ENCODE assay signal across 8 cellular contexts in genomic region chr7:76397409-76398183, GRCh38. TPM values are rescaled to one million over a fixed set of nuclear protein-coding genes. Genes with fewer than 3 reads are reported as not detected.
A peak's percentile ranks its signal among the peaks of the same experiment; 100 is the strongest.
DNase-seq lines count a peak whose midpoint lies in the region; ATAC-seq and TF ChIP-seq lines count a peak whose summit lies in the region.

No MANE protein-coding gene starts in this region.

- peak overlapping the region; percentile 87 for H3K9ac ChIP-seq in NT2/D1 (ENCODE audit: insufficient read length, low read depth)

- H3F3A ChIP-seq in GM23338 (replicated peaks; ENCODE audit: low read depth), result peaks cover 28% of the 10 kb centered on the region

- intact Hi-C loops in esophagus squamous epithelium (cut with DNase I), result no loop called here
- intact Hi-C loops in stomach (cut with DNase I; ENCODE audit: low total_unique reads), result no loop called here

- ATAC-seq in GM23338 (peak; percentile 57), GM21390 (IDR thresholded peaks at IDR 0.05; ENCODE audit: unreplicated experiment) (no peak)

- H3K27ac Mint-ChIP-seq in GM23338 (no peak overlapping the region), nephron progenitor cell (no peak overlapping the region)

- H2AFZ ChIP-seq in GM23338, result peak overlapping the region; percentile 56; the same call in 1 of the 2 replicates

- peak overlapping the region; percentile 65 for H3K4me3 ChIP-seq in AG10803 (ENCODE audit: low read length)
- peak overlapping the region; percentile 49 for H3K4me3 ChIP-seq in GM23338
- H3K4me3 ChIP-seq in NT2/D1 (ENCODE audit: insufficient read length, low read depth), result peak overlapping the region; percentile 65
- H3K4me3 ChIP-seq in esophagus squamous epithelium, result peak overlapping the region; percentile 42 to 68 (median 50)
- peak overlapping the region; percentile 45 to 60 (median 53) for H3K4me3 ChIP-seq in stomach

- no peaks in the 10 kb centered on the region for H4K20me1 ChIP-seq in GM23338 (replicated peaks; ENCODE audit: insufficient read depth)

- H3K27me3 Mint-ChIP-seq in GM23338 (ENCODE audit: insufficient read depth, low read depth, poor library complexity), result peaks cover 33% of the 10 kb centered on the region
- peaks cover 9% of the 10 kb centered on the region for H3K27me3 Mint-ChIP-seq in nephron progenitor cell (ENCODE audit: low read depth, poor library complexity)

- no peaks in the 10 kb centered on the region for H3K9me2 ChIP-seq in GM23338 (ENCODE audit: insufficient read depth)

- H3K4me1 ChIP-seq in GM23338 (ENCODE audit: insufficient read depth), result peaks cover 25% of the 10 kb centered on the region
- peaks cover 6% of the 10 kb centered on the region for H3K4me1 ChIP-seq in NT2/D1 (ENCODE audit: insufficient read depth, insufficient read length)
- peaks cover 14 to 36% (median 22%) of the 10 kb centered on the region in 3 donors for H3K4me1 ChIP-seq in esophagus squamous epithelium
- peaks cover 15 to 31% (median 27%) of the 10 kb centered on the region in 4 donors for H3K4me1 ChIP-seq in stomach

- H3K9me3 Mint-ChIP-seq in GM23338 (no peaks in the 10 kb centered on the region), nephron progenitor cell (no peaks in the 10 kb centered on the region)

- H3K27ac ChIP-seq in GM23338 (ENCODE audit: low read depth), result no peak overlapping the region
- H3K27ac ChIP-seq in esophagus squamous epithelium, result peak overlapping the region; percentile 0 to 53 (median 18)
- peak overlapping the region in 2 of 5 donors; percentile 38 to 60 for H3K27ac ChIP-seq in stomach

- H3K4me2 ChIP-seq in GM23338, result peak overlapping the region; percentile 66

- H3K36me3 ChIP-seq in GM23338 (ENCODE audit: insufficient read depth) (no peaks in the 10 kb centered on the region), NT2/D1 (ENCODE audit: insufficient read depth, insufficient read length, low read length) (no peaks in the 10 kb centered on the region), esophagus squamous epithelium (no peaks in the 10 kb centered on the region), stomach (no peaks in the 10 kb centered on the region)

- 20 to 66% methylated on average over 2 to 10 of the region's 45 CpGs for WGBS in esophagus squamous epithelium, 2 donors
- WGBS in stomach, 5 donors, result 12 to 45% (median 18%) methylated on average over 8 to 45 of the region's 45 CpGs

- no peak for TF ChIP-seq EP300 in stomach (IDR thresholded peaks at IDR 0.05)

- no peak for TF ChIP-seq CTCF in AG10803 (conservative IDR thresholded peaks at IDR 0.05; ENCODE audit: low read length)
- no peak for TF ChIP-seq CTCF in GM23338 (conservative IDR thresholded peaks at IDR 0.05; ENCODE audit: low read depth in 2 of 2)
- TF ChIP-seq CTCF in esophagus squamous epithelium (IDR thresholded peaks at IDR 0.05), result no peak
- no peak for TF ChIP-seq CTCF in nephron progenitor cell (IDR thresholded peaks at IDR 0.05)
- no peak for TF ChIP-seq CTCF in stomach (IDR thresholded peaks at IDR 0.05)

- H3K9me3 ChIP-seq in NT2/D1 (ENCODE audit: insufficient read depth, low read length) (no peaks in the 10 kb centered on the region), esophagus squamous epithelium (no peaks in the 10 kb centered on the region), stomach (no peaks in the 10 kb centered on the region)

- H3K36me3 Mint-ChIP-seq in GM23338 (ENCODE audit: low read depth) (no peaks in the 10 kb centered on the region; the same call in 2 of the 3 replicates), nephron progenitor cell (ENCODE audit: low read depth) (no peaks in the 10 kb centered on the region)

- H3K27me3 ChIP-seq in GM23338 (ENCODE audit: insufficient read depth), result peaks cover 9% of the 10 kb centered on the region
- no peaks in the 10 kb centered on the region for H3K27me3 ChIP-seq in NT2/D1 (ENCODE audit: insufficient read depth, insufficient read length)
- H3K27me3 ChIP-seq in esophagus squamous epithelium, result no peaks in the 10 kb centered on the region
- no peaks in the 10 kb centered on the region for H3K27me3 ChIP-seq in stomach

- TF ChIP-seq POLR2A in esophagus squamous epithelium (IDR thresholded peaks at IDR 0.05) (peak in 1 of 4 donors; percentile 12), stomach (IDR thresholded peaks at IDR 0.05) (no peak)

- DNase-seq in AG10803 (ENCODE audit: low read depth) (peak; percentile 58), GM23338 (ENCODE audit: low spot score) (peak; percentile 86), NT2/D1 (ENCODE audit: low read depth, low spot score) (no peak), activated T-cell treated with anti-CD3 and anti-CD28 coated beads for 48 hours (ENCODE audit: low read depth) (peak; percentile 80), esophagus squamous epithelium (lab: John Stamatoyannopoulos, UW) (peak; percentile 15), nephron progenitor cell (peak; percentile 52), stomach (peak; percentile 83)

- H3K4me1 Mint-ChIP-seq in GM23338 (peaks cover 25% of the 10 kb centered on the region), nephron progenitor cell (peaks cover 35% of the 10 kb centered on the region)

- H3K4me3 Mint-ChIP-seq in GM23338, result peak overlapping the region; percentile 13; the same call in 1 of the 3 replicates
- H3K4me3 Mint-ChIP-seq in nephron progenitor cell, result no peak overlapping the region

- H3K79me2 ChIP-seq in GM23338 (replicated peaks; ENCODE audit: insufficient read depth), result no peaks in the 10 kb centered on the region

TF ChIP-seq in GM23338, 12 proteins besides CTCF, POLR2A, EP300 and RAD21:
- TF ChIP-seq REST (IDR thresholded peaks at IDR 0.05; ENCODE audit: unreplicated experiment) (no peak), POLR2AphosphoS5 (IDR thresholded peaks at IDR 0.05; ENCODE audit: low read depth) (peak; percentile 75)

RNA-seq across cellular contexts. Expression of gene SSC4D, which starts 11.9 kb away (rescaled TPM):
- total RNA-seq in GM23338 (2014; rRNA removed; shearing (Covaris generic)), result 11.4 and 12.7 TPM in 2 replicates
- polyA plus RNA-seq in GM23338 (2016; fragmentation: Nextera tagmentation; extraction: Ambion mirVana), result 4.9 and 9.7 TPM in 2 replicates
- total RNA-seq in esophagus squamous epithelium, result under 1 TPM in 1 of 4 donors, not detected in 3; 0.48 TPM
- total RNA-seq in stomach, result under 1 TPM in 1 of 5 donors, not detected in 4; 0.37 TPM
- polyA plus RNA-seq in stomach, result under 1 TPM in 1 of 3 donors, not detected in 2; 0.80 TPM

RNA-seq across cellular contexts. Expression of gene ZP3, which starts 27.2 kb away (rescaled TPM):
- 4.3 and 5.1 TPM in 2 replicates for total RNA-seq in GM23338 (2014; rRNA removed; shearing (Covaris generic))
- 9.6 and 15.2 TPM in 2 replicates for polyA plus RNA-seq in GM23338 (2016; fragmentation: Nextera tagmentation; extraction: Ambion mirVana)
- total RNA-seq in esophagus squamous epithelium, result 1 to 10 TPM; 3.8 to 7.9 (median 4.4) TPM
- 1 to 10 TPM in 1 of 5 donors, not detected in 4; 1.4 TPM for total RNA-seq in stomach
- 1 to 10 TPM in 2 of 3 donors, under 1 TPM in 1; 0.46 to 7.1 (median 1.3) TPM for polyA plus RNA-seq in stomach

RNA-seq across cellular contexts. Expression of gene YWHAG, which starts 38.8 kb away (rescaled TPM):
- total RNA-seq in GM23338 (2014; rRNA removed; shearing (Covaris generic)), result 179 and 180 TPM in 2 replicates
- polyA plus RNA-seq in GM23338 (2016; fragmentation: Nextera tagmentation; extraction: Ambion mirVana) (82.2 and 97.0 TPM in 2 replicates), stomach (10 to 100 TPM; 26.7 to 42.5 (median 41.2) TPM)
- total RNA-seq in esophagus squamous epithelium (10 to 100 TPM; 52.8 to 97.7 (median 66.3) TPM), stomach (10 to 100 TPM; 28.6 to 64.6 (median 56.2) TPM)
